ENCODE assay signal across 8 cellular contexts in genomic region chr22:36156119-36156514, GRCh38. TPM values are rescaled to one million over a fixed set of nuclear protein-coding genes. Genes with fewer than 3 reads are reported as not detected.
DNase-seq lines count a peak whose midpoint lies in the region; ATAC-seq, FAIRE-seq and TF ChIP-seq lines count a peak whose summit lies in the region.

No MANE protein-coding gene starts in this region.

- H3K4me2 ChIP-seq in GM23338, result no peak overlapping the region
- H3K4me2 ChIP-seq in smooth muscle cell, result peak overlapping the region; percentile 83

- H3K9ac ChIP-seq in smooth muscle cell (ENCODE audit: low read depth), result peak overlapping the region; percentile 75

- no peak overlapping the region for H3K4me3 Mint-ChIP-seq in GM23338
- H3K4me3 Mint-ChIP-seq in activated T-helper 17 cell treated with anti-CD3 and anti-CD28 coated beads, Interleukin-2, amount 50 U/mL, for 72 hours, result peak overlapping the region; percentile 98

- WGBS in smooth muscle cell (ENCODE audit: low lambda C conversion rate), result 90% methylated on average over 8 of the region's 8 CpGs

- H3K9me3 ChIP-seq in smooth muscle cell (replicated peaks; ENCODE audit: low read depth), result no peaks in the 10 kb centered on the region

- peaks cover 28% of the 10 kb centered on the region for H3K4me1 Mint-ChIP-seq in GM23338
- H3K4me1 Mint-ChIP-seq in activated T-helper 17 cell treated with anti-CD3 and anti-CD28 coated beads, Interleukin-2, amount 50 U/mL, for 72 hours, result peaks cover 77% of the 10 kb centered on the region

- peaks cover 14% of the 10 kb centered on the region for H3K27me3 Mint-ChIP-seq in GM23338 (ENCODE audit: insufficient read depth, low read depth, poor library complexity)
- H3K27me3 Mint-ChIP-seq in activated T-helper 17 cell treated with anti-CD3 and anti-CD28 coated beads, Interleukin-2, amount 50 U/mL, for 72 hours, result no peaks in the 10 kb centered on the region

- H3K36me3 Mint-ChIP-seq in GM23338 (ENCODE audit: low read depth), result no peaks in the 10 kb centered on the region
- peaks cover 65% of the 10 kb centered on the region for H3K36me3 Mint-ChIP-seq in activated T-helper 17 cell treated with anti-CD3 and anti-CD28 coated beads, Interleukin-2, amount 50 U/mL, for 72 hours (ENCODE audit: low read depth)

- H3K36me3 ChIP-seq in GM23338 (ENCODE audit: insufficient read depth) (no peaks in the 10 kb centered on the region), smooth muscle cell (ENCODE audit: low read depth) (no peaks in the 10 kb centered on the region)

- FAIRE-seq in D721Med (lab: Jason Lieb, UNC), result no peak

- TF ChIP-seq CTCF in GM23338 (conservative IDR thresholded peaks at IDR 0.05; ENCODE audit: low read depth in 2 of 2) (no peak), foreskin fibroblast (IDR thresholded peaks at IDR 0.05; ENCODE audit: low read depth, low read length) (no peak), smooth muscle cell (IDR thresholded peaks at IDR 0.05; ENCODE audit: borderline replicate concordance, insufficient read depth, poor library complexity, severe bottlenecking) (no peak), D721Med (IDR thresholded peaks at IDR 0.05; ENCODE audit: insufficient read depth, missing control alignments) (no peak)

- ATAC-seq in GM23338 (no peak), HG02678 (IDR thresholded peaks at IDR 0.05; ENCODE audit: unreplicated experiment) (no peak)
- no peak for ATAC-seq in activated T-helper 17 cell treated with anti-CD3 and anti-CD28 coated beads, Interleukin-2, amount 50 U/mL, for 72 hours (replicated peaks)

- H3K27ac ChIP-seq in GM23338 (ENCODE audit: low read depth), result no peak overlapping the region
- peak overlapping the region; percentile 87 for H3K27ac ChIP-seq in smooth muscle cell (ENCODE audit: low read depth)

- H3K4me3 ChIP-seq in GM23338 (no peak overlapping the region), foreskin fibroblast (ENCODE audit: low read depth in 1 of 2, low read length in 2 of 2) (peak overlapping the region; percentile 38 to 47), smooth muscle cell (no peak overlapping the region)

- H4K20me1 ChIP-seq in GM23338 (replicated peaks; ENCODE audit: insufficient read depth) (no peaks in the 10 kb centered on the region), smooth muscle cell (ENCODE audit: low read depth) (no peaks in the 10 kb centered on the region)

- H3K27ac Mint-ChIP-seq in GM23338, result peak overlapping the region; percentile 32; the same call in 1 of the 2 replicates
- H3K27ac Mint-ChIP-seq in activated T-helper 17 cell treated with anti-CD3 and anti-CD28 coated beads, Interleukin-2, amount 50 U/mL, for 72 hours, result peak overlapping the region; percentile 99

- peaks cover 6% of the 10 kb centered on the region; the same call in 2 of the 3 replicates for H3K9me3 Mint-ChIP-seq in GM23338
- no peaks in the 10 kb centered on the region for H3K9me3 Mint-ChIP-seq in activated T-helper 17 cell treated with anti-CD3 and anti-CD28 coated beads, Interleukin-2, amount 50 U/mL, for 72 hours

- no peaks in the 10 kb centered on the region for H3K9me2 ChIP-seq in GM23338 (ENCODE audit: insufficient read depth)

- H2AFZ ChIP-seq in GM23338 (peak overlapping the region; percentile 84), smooth muscle cell (ENCODE audit: low read depth) (peak overlapping the region; percentile 96)

- DNase-seq in GM23338 (ENCODE audit: low spot score) (no peak), foreskin fibroblast (no peak), smooth muscle cell (lab: John Stamatoyannopoulos, UW; ENCODE audit: unreplicated experiment) (no peak), glomerular visceral epithelial cell (ENCODE audit: extremely low spot score) (no peak), D721Med (ENCODE audit: insufficient read length, low spot score) (no peak), kidney tubule cell (ENCODE audit: low spot score) (no peak)

- H3F3A ChIP-seq in GM23338 (replicated peaks; ENCODE audit: low read depth) (no peaks in the 10 kb centered on the region), smooth muscle cell (ENCODE audit: low read depth) (no peaks in the 10 kb centered on the region)

- H3K27me3 ChIP-seq in GM23338 (ENCODE audit: insufficient read depth) (no peaks in the 10 kb centered on the region), smooth muscle cell (ENCODE audit: low read depth) (no peaks in the 10 kb centered on the region)

- H3K4me1 ChIP-seq in GM23338 (ENCODE audit: insufficient read depth) (peaks cover 17% of the 10 kb centered on the region; the same call in 1 of the 2 replicates), smooth muscle cell (ENCODE audit: low read depth) (peaks cover 3% of the 10 kb centered on the region)

- H3K79me2 ChIP-seq in GM23338 (replicated peaks; ENCODE audit: insufficient read depth) (no peaks in the 10 kb centered on the region), smooth muscle cell (ENCODE audit: low read depth) (no peaks in the 10 kb centered on the region)

TF ChIP-seq in GM23338, 12 proteins besides CTCF, POLR2A, EP300 and RAD21 (continues in another document):
- TF ChIP-seq ZNF114 (CRISPR knock-in tag; IDR thresholded peaks at IDR 0.05) (no peak), EZH2phosphoT487 (IDR thresholded peaks at IDR 0.05; ENCODE audit: unreplicated experiment) (no peak), ZNF331 (CRISPR knock-in tag; IDR thresholded peaks at IDR 0.05; ENCODE audit: low read depth) (no peak), EZH2 (IDR thresholded peaks at IDR 0.05; ENCODE audit: low read depth, unreplicated experiment) (no peak), NANOG (IDR thresholded peaks at IDR 0.05; ENCODE audit: borderline replicate concordance) (no peak), CREB1 (CRISPR knock-in tag; IDR thresholded peaks at IDR 0.05; ENCODE audit: low read depth) (no peak), JUNB (IDR thresholded peaks at IDR 0.05; ENCODE audit: unreplicated experiment) (no peak), STAT1 (IDR thresholded peaks at IDR 0.05; ENCODE audit: unreplicated experiment) (no peak), POLR2AphosphoS5 (IDR thresholded peaks at IDR 0.05; ENCODE audit: low read depth) (no peak)
- TF ChIP-seq, protein P1, sequence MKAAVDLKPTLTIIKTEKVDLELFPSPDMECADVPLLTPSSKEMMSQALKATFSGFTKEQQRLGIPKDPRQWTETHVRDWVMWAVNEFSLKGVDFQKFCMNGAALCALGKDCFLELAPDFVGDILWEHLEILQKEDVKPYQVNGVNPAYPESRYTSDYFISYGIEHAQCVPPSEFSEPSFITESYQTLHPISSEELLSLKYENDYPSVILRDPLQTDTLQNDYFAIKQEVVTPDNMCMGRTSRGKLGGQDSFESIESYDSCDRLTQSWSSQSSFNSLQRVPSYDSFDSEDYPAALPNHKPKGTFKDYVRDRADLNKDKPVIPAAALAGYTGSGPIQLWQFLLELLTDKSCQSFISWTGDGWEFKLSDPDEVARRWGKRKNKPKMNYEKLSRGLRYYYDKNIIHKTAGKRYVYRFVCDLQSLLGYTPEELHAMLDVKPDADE (IDR thresholded peaks at IDR 0.05), result no peak

RNA-seq across cellular contexts. Expression of gene APOL3, which starts 4.4 kb away (rescaled TPM):
- not detected in 2 replicates for total RNA-seq in GM23338 (2014; rRNA removed; shearing (Covaris generic))
- polyA plus RNA-seq in GM23338 (2016; fragmentation: Nextera tagmentation; extraction: Ambion mirVana) (not detected in 2 replicates), smooth muscle cell (0.24 TPM in 1 of 2 replicates, not detected in the other)
- 100 to 1,000 TPM in 1 of 2 donors, 10 to 100 TPM in 1; 99.3 to 118 TPM for total RNA-seq in activated T-helper 17 cell treated with anti-CD3 and anti-CD28 coated beads, Interleukin-2, amount 50 U/mL, for 72 hours
- total RNA-seq in smooth muscle cell, result 0.40 TPM in 1 of 2 replicates, not detected in the other

RNA-seq across cellular contexts. Expression of gene APOL4, which starts 45.5 kb away (rescaled TPM):
- not detected in 2 replicates for total RNA-seq in GM23338 (2014; rRNA removed; shearing (Covaris generic))
- polyA plus RNA-seq in GM23338 (2016; fragmentation: Nextera tagmentation; extraction: Ambion mirVana), result not detected in 2 replicates
- total RNA-seq in activated T-helper 17 cell treated with anti-CD3 and anti-CD28 coated beads, Interleukin-2, amount 50 U/mL, for 72 hours, result 1 to 10 TPM in 1 of 2 donors, under 1 TPM in 1; 0.56 to 1.2 TPM
- total RNA-seq in smooth muscle cell, result 0.40 and 0.45 TPM in 2 replicates
- 0.97 TPM in 1 of 2 replicates, not detected in the other for polyA plus RNA-seq in smooth muscle cell

Comparison
In these comparisons a context has a peak if more than half of its experiments do, and no peak if none do; other contexts are left out.
1. H3K4me3 ChIP-seq: peak in foreskin fibroblast (2 of 2); none in GM23338 (single experiment) and smooth muscle cell (single experiment).
2. RNA of gene APOL3, which starts 4.4 kb away (total RNA-seq): 99.3 to 118 TPM in activated T-helper 17 cell treated with anti-CD3 and anti-CD28 coated beads, Interleukin-2, amount 50 U/mL, for 72 hours; 0.40 TPM in smooth muscle cell and not detected in GM23338; every median in the first group is over 10 times any median in the second.